18 cellular contexts compared by ENCODE assay signal in genomic region chr10:104582966-104583365, GRCh38. TPM values are rescaled to one million over a fixed set of nuclear protein-coding genes. Genes with fewer than 3 reads are reported as not detected.
"Had no signal": no experiment of that assay in that cellular context is flagged by ENCODE, and none has a peak within 500 bp of the region (broad histone marks: within the 10 kb centered on the region; RNA-seq: fewer than 3 reads in every experiment).

No MANE protein-coding gene starts in this region.

- H3K27me3 ChIP-seq: MG63, SJCRH30 had no signal

- H3K4me3 ChIP-seq: MG63, SJCRH30 had no signal

- H3K36me3 ChIP-seq: MG63, SJCRH30 had no signal

- H3K4me1 ChIP-seq: SJCRH30 had no signal

- H3K9me3 ChIP-seq: MG63, SJCRH30 had no signal

- ATAC-seq: Right ventricle myocardium inferior had no signal

- H3K27ac ChIP-seq: RWPE1, SJCRH30 had no signal

- DNase-seq: Karpas-422, KBM-7, MG63, NCI-H1092, NCI-H1694 treated with DMSO at 0.1 percent for 48 hours, NCI-H1930, NCI-H2081, NCI-H2107, NCI-H2227 treated with DMSO at 0.1 percent for 48 hours, NCI-H524, NCI-H526 treated with DMSO at 0.1 percent for 48 hours, NCI-H748 treated with DMSO at 0.1 percent for 48 hours, SHP77 treated with DMSO at 0.1 percent for 48 hours had no signal

RNA-seq across cellular contexts. Expression of gene SORCS3, which starts 58.1 kb away (rescaled TPM):
- total RNA-seq: HT-29, NCI-H460, SJCRH30 had no signal
